ENCODE assay signal across 1 cellular context in genomic region chr16:31458835-31459721, GRCh38.
TF ChIP-seq lines count a peak whose summit lies in the region.

Gene ARMC5 (plus strand): TSS chr16:31459501. CDS start chr16:31459525, 24 bp downstream.

TF ChIP-seq in HepG2, 621 proteins besides CTCF, POLR2A, EP300 and RAD21 (continued from another document and continues in another):
- TF ChIP-seq ZBTB40 (IDR thresholded peaks at IDR 0.05) = peak; percentile 23; the same call in 1 of the 2 replicates
- TF ChIP-seq ZBTB40 (CRISPR knock-in tag; IDR thresholded peaks at IDR 0.05) = peak; percentile 67
- no peak for TF ChIP-seq NONO (IDR thresholded peaks at IDR 0.05)
- TF ChIP-seq NONO (CRISPR knock-in tag; conservative IDR thresholded peaks at IDR 0.05) = peak; percentile 83
- no peak for TF ChIP-seq HMG20A (CRISPR knock-in tag; IDR thresholded peaks at IDR 0.05; ENCODE audit: borderline replicate concordance)
- no peak for TF ChIP-seq MAFK (conservative IDR thresholded peaks at IDR 0.05 in 1 of 2, IDR thresholded peaks at IDR 0.05 in 1 of 2; ENCODE audit: low read length in 2 of 2)
- TF ChIP-seq TEAD3 (CRISPR knock-in tag; optimal IDR thresholded peaks at IDR 0.05; ENCODE audit: borderline replicate concordance) = peak; percentile 73
- TF ChIP-seq TBX2 (CRISPR knock-in tag; IDR thresholded peaks at IDR 0.05; ENCODE audit: borderline replicate concordance) = peak; percentile 90
- peak; percentile 84; the same call in 1 of the 2 replicates for TF ChIP-seq ZNF318 (CRISPR knock-in tag; IDR thresholded peaks at IDR 0.05)
- peak; percentile 92; the same call in 1 of the 2 replicates for TF ChIP-seq NCOA5 (CRISPR knock-in tag; IDR thresholded peaks at IDR 0.05)
- peak; percentile 94 for TF ChIP-seq NFKB2 (CRISPR knock-in tag; IDR thresholded peaks at IDR 0.05; ENCODE audit: borderline replicate concordance)
- no peak for TF ChIP-seq TSC22D2 (CRISPR knock-in tag; IDR thresholded peaks at IDR 0.05; ENCODE audit: borderline replicate concordance)
- peak; percentile 42; the same call in 1 of the 2 replicates for TF ChIP-seq ZNF652 (CRISPR knock-in tag; IDR thresholded peaks at IDR 0.05; ENCODE audit: borderline replicate concordance, low read depth)
- 0 out of 2 replicates have a peak, but pooled peaks have one; percentile 33 for TF ChIP-seq ZBTB3 (CRISPR knock-in tag; IDR thresholded peaks at IDR 0.05; ENCODE audit: borderline replicate concordance, low read depth)
- peak; percentile 95; the same call in 1 of the 2 replicates for TF ChIP-seq MIER3 (CRISPR knock-in tag; IDR thresholded peaks at IDR 0.05; ENCODE audit: borderline replicate concordance)
- peak; percentile 70; the same call in 1 of the 2 replicates for TF ChIP-seq POLR2AphosphoS2 (IDR thresholded peaks at IDR 0.05; ENCODE audit: low read depth, low read length)
- peak; percentile 91 for TF ChIP-seq ATF3 (CRISPR knock-in tag; IDR thresholded peaks at IDR 0.05)
- TF ChIP-seq GMEB2 (CRISPR knock-in tag; IDR thresholded peaks at IDR 0.05; ENCODE audit: low read depth) = peak; percentile 84
- no peak for TF ChIP-seq ARNT (IDR thresholded peaks at IDR 0.05)
- TF ChIP-seq RNF2 (conservative IDR thresholded peaks at IDR 0.05; ENCODE audit: low read depth) = peak; percentile 98
- TF ChIP-seq ZNF446 (CRISPR knock-in tag; IDR thresholded peaks at IDR 0.05) = no peak
- TF ChIP-seq ZSCAN29 (CRISPR knock-in tag; conservative IDR thresholded peaks at IDR 0.05) = peak; percentile 32; the same call in 1 of the 2 replicates
- TF ChIP-seq THAP7 (CRISPR knock-in tag; IDR thresholded peaks at IDR 0.05) = peak; percentile 96
- peak; percentile 80; the same call in 1 of the 2 replicates for TF ChIP-seq CBX5 (CRISPR knock-in tag; IDR thresholded peaks at IDR 0.05; ENCODE audit: borderline replicate concordance)
- peak; percentile 83; the same call in 1 of the 2 replicates for TF ChIP-seq E2F5 (CRISPR knock-in tag; conservative IDR thresholded peaks at IDR 0.05)
- TF ChIP-seq ZNF749 (CRISPR knock-in tag; IDR thresholded peaks at IDR 0.05; ENCODE audit: borderline replicate concordance) = peak; percentile 93; the same call in 1 of the 2 replicates
- TF ChIP-seq ZFX (CRISPR knock-in tag; IDR thresholded peaks at IDR 0.05; ENCODE audit: low read depth) = peak; percentile 94
- TF ChIP-seq ZNF256 (CRISPR knock-in tag; conservative IDR thresholded peaks at IDR 0.05) = peak; percentile 40; the same call in 1 of the 2 replicates
- peak; percentile 90; the same call in 1 of the 2 replicates for TF ChIP-seq ZNF639 (CRISPR knock-in tag; conservative IDR thresholded peaks at IDR 0.05)
- TF ChIP-seq ZBTB37 (CRISPR knock-in tag; IDR thresholded peaks at IDR 0.05) = no peak
- TF ChIP-seq NCOA1 (CRISPR knock-in tag; IDR thresholded peaks at IDR 0.05) = 0 out of 2 replicates have a peak, but pooled peaks have one; percentile 15
- peak; percentile 99 for TF ChIP-seq MYC (CRISPR knock-in tag; IDR thresholded peaks at IDR 0.05; ENCODE audit: borderline replicate concordance)
